In the genomic region with DNA sequence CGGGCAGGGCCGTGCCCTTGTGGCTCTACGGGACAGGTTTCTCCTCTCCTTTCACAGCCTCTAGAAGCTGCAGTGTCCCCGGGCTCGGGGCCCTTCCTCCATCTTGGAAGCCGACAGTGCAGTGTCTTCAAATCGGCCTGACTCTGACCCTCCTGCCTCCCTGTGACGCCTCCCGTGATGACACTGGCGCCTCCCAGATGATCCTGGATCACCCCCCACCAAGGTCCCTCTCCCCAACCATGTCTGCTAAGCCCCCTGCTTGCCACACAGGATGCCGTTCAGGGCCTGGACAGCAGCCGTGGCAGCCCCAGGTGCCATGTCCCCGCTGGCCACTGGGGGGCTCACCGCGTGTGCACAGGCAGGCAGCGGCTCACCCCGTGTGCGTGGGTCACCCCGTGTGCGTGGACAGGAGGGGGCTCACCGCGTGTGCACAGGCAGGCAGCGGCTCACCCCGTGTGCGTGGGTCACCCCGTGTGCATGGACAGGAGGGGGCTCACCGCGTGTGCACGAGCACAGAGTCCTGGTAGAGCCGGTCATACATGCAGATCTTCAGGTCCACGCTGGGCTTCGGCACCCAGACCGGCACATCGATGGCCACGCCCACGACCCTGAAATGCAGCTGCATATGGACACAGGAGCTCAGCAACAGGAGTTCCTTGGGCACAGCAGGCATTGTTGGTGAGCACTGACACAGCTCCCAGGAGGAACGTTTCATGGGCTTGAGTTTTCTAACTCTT, we compare ENCODE assay signal across 9 cellular contexts. TPM values are rescaled to one million over a fixed set of nuclear protein-coding genes. Genes with fewer than 3 reads are reported as not detected.
DNase-seq lines count a peak whose midpoint lies in the region; ATAC-seq and TF ChIP-seq lines count a peak whose summit lies in the region.
"Had no signal": no experiment of that assay in that cellular context is flagged by ENCODE, and none has a peak within 500 bp of the region (broad histone marks: within the 10 kb centered on the region; RNA-seq: fewer than 3 reads in every experiment).

No MANE protein-coding gene starts in this region.

- H3K36me3 Mint-ChIP-seq in activated CD4-positive, alpha-beta T cell treated with anti-CD3 and anti-CD28 coated beads, Interleukin-2, amount 10 ng/mL, durations not matched to agents 7 days and 5 days (ENCODE audit: low read depth): no peaks in the 10 kb centered on the region
- no peaks in the 10 kb centered on the region for H3K36me3 Mint-ChIP-seq in mesothelial cell of epicardium

- no peak overlapping the region for H3K4me3 ChIP-seq in GM12864 (ENCODE audit: low read depth, low read length)

- H3K9me3 Mint-ChIP-seq in activated CD4-positive, alpha-beta T cell treated with anti-CD3 and anti-CD28 coated beads, Interleukin-2, amount 10 ng/mL, durations not matched to agents 7 days and 5 days: no peaks in the 10 kb centered on the region
- no peaks in the 10 kb centered on the region for H3K9me3 Mint-ChIP-seq in mesothelial cell of epicardium

- CTCF ChIA-PET in activated CD4-positive, alpha-beta T cell treated with anti-CD3 and anti-CD28 coated beads, Interleukin-2, amount 10 ng/mL, durations not matched to agents 7 days and 5 days (lab: Charles Lee): interaction anchor here (0.9 to 1.5 kb wide), 3 partner anchors 14 to 47 kb away, joined by 3 read pairs; no protein-coding TSS in a partner anchor

- H3K4me1 Mint-ChIP-seq in activated CD4-positive, alpha-beta T cell treated with anti-CD3 and anti-CD28 coated beads, Interleukin-2, amount 10 ng/mL, durations not matched to agents 7 days and 5 days: peaks cover 2% of the 10 kb centered on the region
- H3K4me1 Mint-ChIP-seq in mesothelial cell of epicardium: peaks cover 4% of the 10 kb centered on the region

- POLR2A ChIA-PET in activated CD4-positive, alpha-beta T cell treated with anti-CD3 and anti-CD28 coated beads, Interleukin-2, amount 10 ng/mL, durations not matched to agents 7 days and 5 days (lab: Charles Lee): no interaction called here

- TF ChIP-seq CTCF in GM12864 (IDR thresholded peaks at IDR 0.05; ENCODE audit: low read depth, low read length, missing control alignments) (peak; percentile 82), mesothelial cell of epicardium (IDR thresholded peaks at IDR 0.05; ENCODE audit: unreplicated experiment) (peak; percentile 92)

- no peak for DNase-seq in GM12864 (ENCODE audit: low read depth)
- peak; percentile 31 for DNase-seq in NCI-H2171 (lab: John Stamatoyannopoulos, UW)
- DNase-seq in activated CD4-positive, alpha-beta T cell treated with anti-CD3 and anti-CD28 coated beads, Interleukin-2, amount 10 ng/mL, durations not matched to agents 7 days and 5 days: peak; percentile 61
- peak; percentile 83 for DNase-seq in ecto neural progenitor cell (ENCODE audit: low spot score)
- DNase-seq in mesothelial cell of epicardium (ENCODE audit: low spot score in 2 of 2, unreplicated experiment in 2 of 2): peak in 1 of 2 experiments; percentile 76
- peak; percentile 19 to 43 for DNase-seq in stimulated activated CD8-positive, alpha-beta memory T cell treated with anti-CD3 and anti-CD28 coated beads, Interleukin-7, amount 100 ng/mL, for 4 hours (ENCODE audit: low read depth in 2 of 2)

- no peak overlapping the region for H3K4me3 Mint-ChIP-seq in activated CD4-positive, alpha-beta T cell treated with anti-CD3 and anti-CD28 coated beads, Interleukin-2, amount 10 ng/mL, durations not matched to agents 7 days and 5 days
- H3K4me3 Mint-ChIP-seq in mesothelial cell of epicardium: peak overlapping the region; percentile 34

- no peaks in the 10 kb centered on the region for H3K27me3 Mint-ChIP-seq in activated CD4-positive, alpha-beta T cell treated with anti-CD3 and anti-CD28 coated beads, Interleukin-2, amount 10 ng/mL, durations not matched to agents 7 days and 5 days
- peaks cover 17% of the 10 kb centered on the region for H3K27me3 Mint-ChIP-seq in mesothelial cell of epicardium (ENCODE audit: low read depth)

- no peak overlapping the region for H3K27ac Mint-ChIP-seq in activated CD4-positive, alpha-beta T cell treated with anti-CD3 and anti-CD28 coated beads, Interleukin-2, amount 10 ng/mL, durations not matched to agents 7 days and 5 days
- H3K27ac Mint-ChIP-seq in mesothelial cell of epicardium: no peak overlapping the region

- ATAC-seq in GM21447 (IDR thresholded peaks at IDR 0.05; ENCODE audit: unreplicated experiment): no peak
- no peak for ATAC-seq in HG02759 (IDR thresholded peaks at IDR 0.05; ENCODE audit: unreplicated experiment)

RNA-seq across cellular contexts. Expression of a gene that starts 24.9 kb away (rescaled TPM):
- total RNA-seq in activated CD4-positive, alpha-beta T cell treated with anti-CD3 and anti-CD28 coated beads, Interleukin-2, amount 10 ng/mL, durations not matched to agents 7 days and 5 days: not detected
- total RNA-seq in mesothelial cell of epicardium: 2.1 to 2.8 TPM (median 2.5 TPM) in 3 replicates

RNA-seq across cellular contexts. Expression of a gene that starts 28.9 kb away (rescaled TPM):
- total RNA-seq in activated CD4-positive, alpha-beta T cell treated with anti-CD3 and anti-CD28 coated beads, Interleukin-2, amount 10 ng/mL, durations not matched to agents 7 days and 5 days: under 1 TPM; 0.27 to 0.47 TPM
- 1.6 to 2.7 TPM (median 1.9 TPM) in 3 replicates for total RNA-seq in mesothelial cell of epicardium

RNA-seq across cellular contexts. Expression of a gene that starts 53.1 kb away (rescaled TPM):
- 100 to 1,000 TPM; 368 to 454 TPM for total RNA-seq in activated CD4-positive, alpha-beta T cell treated with anti-CD3 and anti-CD28 coated beads, Interleukin-2, amount 10 ng/mL, durations not matched to agents 7 days and 5 days
- total RNA-seq in mesothelial cell of epicardium: 272 to 289 TPM (median 283 TPM) in 3 replicates

RNA-seq across cellular contexts. Expression of a gene that starts 59.6 kb away (rescaled TPM):
- total RNA-seq in activated CD4-positive, alpha-beta T cell treated with anti-CD3 and anti-CD28 coated beads, Interleukin-2, amount 10 ng/mL, durations not matched to agents 7 days and 5 days: not detected
- total RNA-seq in mesothelial cell of epicardium: 0.16 to 0.42 TPM (median 0.18 TPM) in 3 replicates
- total RNA-seq: dermis microvascular lymphatic vessel endothelial cell had no signal
